Comparison of ENCODE assay signal across 8 cellular contexts in the genomic region with DNA sequence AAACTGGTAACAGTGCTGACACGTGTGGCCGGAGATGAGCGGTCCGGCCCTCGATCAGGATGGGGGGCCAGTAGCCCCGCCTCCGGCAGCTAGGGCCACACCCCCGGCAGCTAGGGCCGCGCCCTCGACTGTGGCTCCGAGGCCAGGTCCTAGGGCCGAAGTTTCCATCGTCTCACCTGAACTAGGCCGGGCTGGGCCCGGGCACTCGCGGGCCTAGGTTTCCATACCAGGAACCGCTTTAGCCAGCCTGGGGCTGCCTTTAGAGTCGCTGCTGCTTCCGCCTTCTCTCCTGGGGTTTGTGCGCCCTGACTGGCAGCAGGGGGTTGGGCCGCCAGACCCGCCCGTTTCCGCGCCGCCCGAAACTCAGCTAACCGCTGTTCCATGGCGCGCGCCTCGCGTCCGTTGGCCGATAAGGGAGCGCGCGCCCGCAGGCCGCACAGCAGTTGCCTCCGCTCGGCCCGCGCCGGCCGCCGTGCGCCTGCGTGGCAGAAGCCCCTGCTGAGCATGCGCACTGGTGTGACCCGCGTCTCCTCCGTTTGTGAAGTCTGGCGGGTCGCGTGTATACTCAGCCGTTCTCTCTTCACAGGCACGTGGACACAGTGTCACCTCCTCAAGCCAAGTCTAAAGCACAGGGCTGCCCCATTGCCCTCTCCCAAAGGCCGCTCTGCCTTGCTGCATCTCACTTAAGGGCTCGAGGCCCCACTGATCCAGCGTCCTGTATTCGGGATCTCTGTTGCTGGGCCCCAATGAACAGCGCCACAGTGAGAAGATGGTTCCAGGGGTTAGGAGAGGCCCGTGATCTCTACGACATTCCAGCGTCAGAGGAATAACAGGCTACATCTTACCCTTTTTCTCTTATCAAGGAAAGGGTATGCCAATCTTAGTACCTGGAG. TPM values are rescaled to one million over a fixed set of nuclear protein-coding genes. Genes with fewer than 3 reads are reported as not detected.
DNase-seq lines count a peak whose midpoint lies in the region; ATAC-seq, FAIRE-seq and TF ChIP-seq lines count a peak whose summit lies in the region.

A gene with protein sequence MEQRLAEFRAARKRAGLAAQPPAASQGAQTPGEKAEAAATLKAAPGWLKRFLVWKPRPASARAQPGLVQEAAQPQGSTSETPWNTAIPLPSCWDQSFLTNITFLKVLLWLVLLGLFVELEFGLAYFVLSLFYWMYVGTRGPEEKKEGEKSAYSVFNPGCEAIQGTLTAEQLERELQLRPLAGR (minus strand): TSS at position 480 of the 893 bp plus-strand sequence. CDS start 97 bp downstream, at position 383.

- POLR2A ChIA-PET in H1 (lab: Charles Lee; ENCODE audit: partially characterized antibody) = interaction anchor here (0.7 to 1.7 kb wide), 7 partner anchors 9 to 118 kb away, joined by 3 to 8 read pairs (median 3); no protein-coding TSS in a partner anchor

- H3K23ac ChIP-seq in H1 (ENCODE audit: insufficient read length) (no peak within 1 kb of the TSS), mesenchymal stem cell (ENCODE audit: low read length in 2 of 2) (peak within 1 kb of the TSS in 1 of 2 experiments; percentile 93)

- H3K79me1 ChIP-seq in H1 (ENCODE audit: low read depth, low read length) (no peaks in the 10 kb centered on the region), mesenchymal stem cell (replicated peaks; ENCODE audit: low read length, poor library complexity, severe bottlenecking) (peaks cover 3% of the 10 kb centered on the region)

- no peaks in the 10 kb centered on the region for H3K79me2 ChIP-seq in H1 (ENCODE audit: control insufficient read depth in 1 of 2, insufficient read depth in 2 of 2, low read length in 2 of 2)

- peak; percentile 42 to 83 for TF ChIP-seq POLR2A in H1 (IDR thresholded peaks at IDR 0.05; ENCODE audit: control extremely low read depth in 1 of 2, low read depth in 2 of 2, low read length in 2 of 2)

- H4K91ac ChIP-seq in H1 (replicated peaks; ENCODE audit: insufficient read length, low read length) = peak within 1 kb of the TSS; percentile 59
- H4K91ac ChIP-seq in mesenchymal stem cell (ENCODE audit: low read length) = peak within 1 kb of the TSS; percentile 92

- no peaks in the 10 kb centered on the region for H3K9me3 Mint-ChIP-seq in activated CD8-positive, alpha-beta memory T cell treated with anti-CD3 and anti-CD28 coated beads, Interleukin-2, amount 10 ng/mL, durations not matched to agents 7 days and 5 days (ENCODE audit: low read depth)

- peak; percentile 79 for ATAC-seq in GM21367 (IDR thresholded peaks at IDR 0.05; ENCODE audit: unreplicated experiment)
- peak; percentile 90 for ATAC-seq in activated CD8-positive, alpha-beta memory T cell treated with anti-CD3 and anti-CD28 coated beads, Interleukin-2, amount 10 ng/mL, durations not matched to agents 7 days and 5 days

- peaks cover 0 to 2% of the 10 kb centered on the region in 2 experiments for H4K20me1 ChIP-seq in H1 (replicated peaks in 1 of 2; ENCODE audit: control insufficient read depth in 1 of 2, insufficient read depth in 2 of 2, low read length in 2 of 2)

- CTCF ChIA-PET in activated CD8-positive, alpha-beta memory T cell treated with anti-CD3 and anti-CD28 coated beads, Interleukin-2, amount 10 ng/mL, durations not matched to agents 7 days and 5 days (lab: Charles Lee) = interaction anchor here (0.8 to 3.6 kb wide), 10 partner anchors 13 to 402 kb away, joined by 3 to 9 read pairs (median 4); a partner anchor contains a TSS
- CTCF ChIA-PET in H1 (lab: Charles Lee; ENCODE audit: partially characterized antibody) = interaction anchor here (0.6 to 1.9 kb wide), 10 partner anchors 15 to 243 kb away, joined by 3 to 7 read pairs (median 4); no protein-coding TSS in a partner anchor

- H3K4me3 ChIP-seq in H1 (ENCODE audit: extremely low read depth in 1 of 4, insufficient read depth in 2 of 4, low read depth in 3 of 4, low read length in 4 of 4) (peak within 1 kb of the TSS; percentile 48 to 85 (median 78)), mesenchymal stem cell (ENCODE audit: insufficient read depth in 1 of 2, low read depth in 1 of 2, low read length in 2 of 2) (peak within 1 kb of the TSS; percentile 71 to 82)

- 0 out of 3 replicates have a peak, but pooled peaks of 1 of the 2 experiments have one; percentile 45 for TF ChIP-seq EP300 in H1 (IDR thresholded peaks at IDR 0.05; ENCODE audit: borderline replicate concordance in 1 of 2, low read depth in 2 of 2, low read length in 2 of 2)

- FAIRE-seq in H1 (lab: Jason Lieb, UNC) = no peak

- H3K27me3 ChIP-seq in H1 (replicated peaks in 1 of 4; ENCODE audit: control insufficient read depth in 3 of 4, extremely low read depth in 1 of 4, insufficient read depth in 3 of 4, low read length in 3 of 4) = 0 out of 7 replicates have a peak, but pooled peaks cover 0 to 2% (median 1%) of the 10 kb centered on the region in 4 experiments
- no peaks in the 10 kb centered on the region for H3K27me3 ChIP-seq in mesenchymal stem cell (ENCODE audit: control insufficient read depth in 1 of 2, insufficient read depth in 1 of 2, low read length in 2 of 2)

- H3K27me3 Mint-ChIP-seq in activated CD8-positive, alpha-beta memory T cell treated with anti-CD3 and anti-CD28 coated beads, Interleukin-2, amount 10 ng/mL, durations not matched to agents 7 days and 5 days = peaks cover 2% of the 10 kb centered on the region

- H4K8ac ChIP-seq in H1 (ENCODE audit: extremely low read depth, insufficient read depth, low read length) = peak within 1 kb of the TSS; percentile 94
- H4K8ac ChIP-seq in mesenchymal stem cell (ENCODE audit: low read length) = peak within 1 kb of the TSS; percentile 99

- no peak within 1 kb of the TSS for H3K4ac ChIP-seq in H1 (replicated peaks; ENCODE audit: insufficient read length, low read depth, low read length)
- peak within 1 kb of the TSS; percentile 7 to 75 for H3K4ac ChIP-seq in mesenchymal stem cell (ENCODE audit: low read depth in 1 of 2, low read length in 2 of 2)

- peak within 1 kb of the TSS; percentile 98 for H2AFZ ChIP-seq in H1 (ENCODE audit: low read length)
- peak within 1 kb of the TSS; percentile 98 for H2AFZ ChIP-seq in mesenchymal stem cell (ENCODE audit: low read depth, low read length)

- H2BK120ac ChIP-seq in H1 (replicated peaks; ENCODE audit: low read depth, low read length) (no peak within 1 kb of the TSS), mesenchymal stem cell (ENCODE audit: low read depth, low read length) (no peak within 1 kb of the TSS)

- peak within 1 kb of the TSS; percentile 87 for H3K4me3 Mint-ChIP-seq in activated CD8-positive, alpha-beta memory T cell treated with anti-CD3 and anti-CD28 coated beads, Interleukin-2, amount 10 ng/mL, durations not matched to agents 7 days and 5 days

- H3K36me3 ChIP-seq in H1 (ENCODE audit: control insufficient read depth in 2 of 4, insufficient read depth in 4 of 4, low read length in 3 of 4) = no peaks in the 10 kb centered on the region; a peak in 1 of 8 replicates
- H3K36me3 ChIP-seq in mesenchymal stem cell (ENCODE audit: control insufficient read depth in 1 of 2, insufficient read depth in 2 of 2, low read depth in 1 of 2, low read length in 2 of 2) = peaks cover 0 to 18% of the 10 kb centered on the region in 2 experiments

- TF ChIP-seq CTCF in H1 (IDR thresholded peaks at IDR 0.05; ENCODE audit: control extremely low read depth in 1 of 3, insufficient read depth in 1 of 3, low read depth in 1 of 3, low read length in 3 of 3) = no peak

- H3K9me3 ChIP-seq in H1 (ENCODE audit: insufficient read depth in 2 of 2, low read depth in 1 of 2, low read length in 1 of 2) (no peaks in the 10 kb centered on the region), mesenchymal stem cell (ENCODE audit: control insufficient read depth, low read length) (no peaks in the 10 kb centered on the region)

- no peak for TF ChIP-seq RAD21 in H1 (IDR thresholded peaks at IDR 0.05 in 1 of 2, conservative IDR thresholded peaks at IDR 0.05 in 1 of 2; ENCODE audit: low read depth in 2 of 2, low read length in 2 of 2)

- peaks cover 4% of the 10 kb centered on the region; the same call in 1 of the 2 replicates for H3K23me2 ChIP-seq in H1 (ENCODE audit: low read depth, low read length)

- H3K18ac ChIP-seq in H1 (ENCODE audit: extremely low read depth, low read length) (peak within 1 kb of the TSS; percentile 96), mesenchymal stem cell (ENCODE audit: low read depth in 1 of 2, low read length in 2 of 2) (peak within 1 kb of the TSS; percentile 88 to 91)

- H3K4me2 ChIP-seq in H1 (ENCODE audit: insufficient read depth in 1 of 2, low read depth in 2 of 2, low read length in 2 of 2) (peak within 1 kb of the TSS; percentile 72 to 99), mesenchymal stem cell (ENCODE audit: low read length, poor library complexity, severe bottlenecking) (peak within 1 kb of the TSS; percentile 98)

- peaks cover 0 to 6% (median 5%) of the 10 kb centered on the region in 4 experiments; a peak in 5 of 7 replicates for H3K4me1 ChIP-seq in H1 (replicated peaks in 1 of 4; ENCODE audit: control insufficient read depth in 3 of 4, insufficient read depth in 4 of 4, low read length in 3 of 4)
- peaks cover 3% of the 10 kb centered on the region for H3K4me1 ChIP-seq in mesenchymal stem cell (ENCODE audit: control insufficient read depth, insufficient read depth, low read depth, low read length)

- H2BK5ac ChIP-seq in H1 (ENCODE audit: low read depth, low read length) = peak within 1 kb of the TSS; percentile 94
- H2BK5ac ChIP-seq in mesenchymal stem cell (ENCODE audit: low read depth, low read length, poor library complexity, severe bottlenecking) = peak within 1 kb of the TSS; percentile 57

- H3K27ac ChIP-seq in H1 (ENCODE audit: low read depth, low read length) (peak within 1 kb of the TSS; percentile 72), mesenchymal stem cell (ENCODE audit: low read length, poor library complexity, severe bottlenecking) (peak within 1 kb of the TSS; percentile 67)

- H3K14ac ChIP-seq in H1 (ENCODE audit: insufficient read length) = no peak within 1 kb of the TSS
- H3K14ac ChIP-seq in mesenchymal stem cell (ENCODE audit: low read length in 2 of 2) = peak within 1 kb of the TSS in 1 of 2 experiments; percentile 98

- H3K36me3 Mint-ChIP-seq in activated CD8-positive, alpha-beta memory T cell treated with anti-CD3 and anti-CD28 coated beads, Interleukin-2, amount 10 ng/mL, durations not matched to agents 7 days and 5 days = peaks cover 7% of the 10 kb centered on the region

- H2BK12ac ChIP-seq in H1 (ENCODE audit: low read depth, low read length) (no peak within 1 kb of the TSS; the same call in none of the 2 replicates), mesenchymal stem cell (ENCODE audit: low read length in 2 of 2) (peak within 1 kb of the TSS in 1 of 2 experiments; percentile 94)

- H2AK5ac ChIP-seq in H1 (ENCODE audit: low read depth, low read length) = no peak within 1 kb of the TSS
- H2AK5ac ChIP-seq in mesenchymal stem cell (ENCODE audit: low read length, severe bottlenecking) = no peak within 1 kb of the TSS

- peak; percentile 93 for DNase-seq in COR-L47 (lab: John Stamatoyannopoulos, UW)
- peak; percentile 87 for DNase-seq in HT1080 (ENCODE audit: low read depth)
- DNase-seq in NOMO-1 treated with dmso at 0.1 percent for 144 hours (lab: John Stamatoyannopoulos, UW; ENCODE audit: unreplicated experiment) = peak; percentile 91
- peak; percentile 95 for DNase-seq in activated CD8-positive, alpha-beta memory T cell treated with anti-CD3 and anti-CD28 coated beads, Interleukin-2, amount 10 ng/mL, durations not matched to agents 7 days and 5 days
- peak; percentile 73 to 94 for DNase-seq in H1 (ENCODE audit: low read depth in 1 of 2, low spot score in 2 of 2)
- peak; percentile 90 for DNase-seq in mesenchymal stem cell
- peak; percentile 81 for DNase-seq in stimulated activated CD8-positive, alpha-beta memory T cell treated with anti-CD3 and anti-CD28 coated beads, Interleukin-12 subunit alpha, Interleukin-12 subunit beta, amount 100 ng/mL, for 24 hours (ENCODE audit: extremely low read depth)

- peaks cover 50% of the 10 kb centered on the region for H3K4me1 Mint-ChIP-seq in activated CD8-positive, alpha-beta memory T cell treated with anti-CD3 and anti-CD28 coated beads, Interleukin-2, amount 10 ng/mL, durations not matched to agents 7 days and 5 days

- H4K5ac ChIP-seq in H1 (ENCODE audit: insufficient read length, low read depth, low read length) = peak within 1 kb of the TSS; percentile 93

- H2BK20ac ChIP-seq in H1 (ENCODE audit: low read length) = no peak within 1 kb of the TSS

- WGBS in H1 (ENCODE audit: extremely low coverage in 1 of 2, insufficient coverage in 1 of 2, insufficient read length in 1 of 2, insufficient replicate concordance in 2 of 2, low coverage in 1 of 2, low lambda C conversion rate in 2 of 2, missing lambda C conversion rate in 1 of 2), 2 experiments = 3% methylated on average over 51 of the region's 68 CpGs; no CpG with 5 or more reads in 1 of the 2 experiments
- 3% methylated on average over 66 of the region's 68 CpGs for WGBS in mesenchymal stem cell

- peak within 1 kb of the TSS; percentile 40; the same call in 1 of the 2 replicates for H2BK15ac ChIP-seq in H1 (ENCODE audit: low read length)
- H2BK15ac ChIP-seq in mesenchymal stem cell (ENCODE audit: low read depth, poor library complexity, severe bottlenecking) = peak within 1 kb of the TSS; percentile 88

- H3K56ac ChIP-seq in H1 (replicated peaks; ENCODE audit: insufficient read length, low read depth, low read length) = peak within 1 kb of the TSS; percentile 49

- H3K9ac ChIP-seq in H1 (replicated peaks in 1 of 4; ENCODE audit: extremely low read depth in 1 of 4, low read depth in 3 of 4, low read length in 3 of 4) = peak within 1 kb of the TSS; percentile 40 to 86 (median 74)
- H3K9ac ChIP-seq in mesenchymal stem cell (ENCODE audit: low read length) = peak within 1 kb of the TSS; percentile 92

- peak within 1 kb of the TSS; percentile 97 for H3K27ac Mint-ChIP-seq in activated CD8-positive, alpha-beta memory T cell treated with anti-CD3 and anti-CD28 coated beads, Interleukin-2, amount 10 ng/mL, durations not matched to agents 7 days and 5 days

RNA-seq across cellular contexts. Expression of the gene that starts here (rescaled TPM):
- 7.3 and 8.9 TPM in 2 replicates for total RNA-seq in HT1080 (2014; rRNA removed; shearing (Covaris generic))
- polyA plus RNA-seq in HT1080 (2015; cell fraction: cytosol; rRNA removed) = 7.5 and 10.4 TPM in 2 replicates
- polyA plus RNA-seq in HT1080 (2015; cell fraction: nucleus; rRNA removed) = 7.9 and 8.3 TPM in 2 replicates
- total RNA-seq in activated CD8-positive, alpha-beta memory T cell treated with anti-CD3 and anti-CD28 coated beads, Interleukin-2, amount 10 ng/mL, durations not matched to agents 7 days and 5 days = 10 to 100 TPM in 1 of 2 experiments, 1 to 10 TPM in 1; 9.1 to 11.4 TPM
- 7.9 and 8.0 TPM in 2 replicates for total RNA-seq in H1 (2021; fragmentation: NEBNext Ultra II Directional; extraction: Animal tissue kit (Norgen Biotek cat#: 25700))
- 5.8 and 6.7 TPM in 2 replicates for polyA plus RNA-seq in H1 (2011; rRNA removed)
- 6.7 TPM for polyA plus RNA-seq in H1 (2011; cell fraction: cytosol; rRNA removed)
- polyA plus RNA-seq in H1 (2011; cell fraction: nucleus; rRNA removed) = 3.5 TPM
- 5.5 to 6.8 TPM (median 6.2 TPM) in 4 replicates for polyA plus RNA-seq in H1 (2012, experiment 1 of 2)
- 4.3 TPM for polyA plus RNA-seq in H1 (2012, experiment 2 of 2)
- 7.8 TPM for polyA plus RNA-seq in H1 (2013, experiment 1 of 2)
- 7.8 TPM for polyA plus RNA-seq in H1 (2013, experiment 2 of 2)
- 6.1 and 6.6 TPM in 2 replicates for polyA minus RNA-seq in H1 (2011; rRNA and poly(A)+ RNA removed)
- 5.6 TPM for polyA minus RNA-seq in H1 (2011; cell fraction: cytosol; rRNA and poly(A)+ RNA removed)
- 7.7 TPM for polyA minus RNA-seq in H1 (2011; cell fraction: nucleus; rRNA and poly(A)+ RNA removed)
- polyA plus RNA-seq in mesenchymal stem cell (2013, experiment 1 of 2) = 7.1 TPM
- 7.4 TPM for polyA plus RNA-seq in mesenchymal stem cell (2013, experiment 2 of 2)

Comparison
In these comparisons a context has a peak if more than half of its experiments do, and no peak if none do; other contexts are left out.
1. Peak in every context shown above with its lines: DNase-seq, ATAC-seq, H3K4me3 ChIP-seq and H3K27ac ChIP-seq.